16 cellular contexts compared by ENCODE assay signal in genomic region chr6:141403827-141404226, GRCh38.
DNase-seq lines count a peak whose midpoint lies in the region; ATAC-seq and TF ChIP-seq lines count a peak whose summit lies in the region.
"Had no signal": no experiment of that assay in that cellular context is flagged by ENCODE, and none has a peak within 500 bp of the region (broad histone marks: within the 10 kb centered on the region; RNA-seq: fewer than 3 reads in every experiment).

No MANE protein-coding gene starts in this region.

- dilution Hi-C loops in mammary epithelial cell (cut with HindIII; ENCODE audit: low sequenced_read_pairs) = no loop called here

- in situ Hi-C loops in GM23248 (cut with MboI) (no loop called here), mammary epithelial cell (cut with MboI; ENCODE audit: low sequenced_read_pairs in 2 of 2) (no loop called here)

- H3K27ac Mint-ChIP-seq in natural killer cell treated with Interleukin-12 subunit alpha and Interleukin-12 subunit beta and Interleukin-15 and Interleukin-18, amount 100 ng/mL, for 72 hours = no peak overlapping the region
- H3K27ac Mint-ChIP-seq in CD4-positive, alpha-beta memory T cell = no peak overlapping the region
- H3K27ac Mint-ChIP-seq: activated CD4-positive, alpha-beta T cell treated with anti-CD3 and anti-CD28 coated beads for 36 hours; activated T-cell treated with anti-CD3 and anti-CD28 coated beads, Interleukin-2, amount 50 U/mL, for 24 hours; CD8-positive, alpha-beta T cell; T-helper 2 cell treated with Interferon-gamma antibody and Interleukin-4, amounts not matched to agents 5 μg/mL and 100 μg/mL, for 36 hours had no signal

- no peak overlapping the region for H3K27ac ChIP-seq in GM23248
- no peak overlapping the region for H3K27ac ChIP-seq in mammary epithelial cell (ENCODE audit: insufficient read depth, low read depth, low read length)
- H3K27ac ChIP-seq in right cardiac atrium (ENCODE audit: low read length) = peak overlapping the region; percentile 95
- peak overlapping the region; percentile 6 to 55 for H3K27ac ChIP-seq in testis
- H3K27ac ChIP-seq in CD4-positive, alpha-beta memory T cell (ENCODE audit: low read depth, low read length) = no peak overlapping the region

- H3K4me3 ChIP-seq in GM23248 (no peak overlapping the region), mammary epithelial cell (replicated peaks in 1 of 3; ENCODE audit: insufficient read depth in 1 of 3, low read depth in 2 of 3, low read length in 3 of 3) (no peak overlapping the region), right cardiac atrium (ENCODE audit: low read length) (peak overlapping the region; percentile 52), testis (no peak overlapping the region)
- H3K4me3 ChIP-seq in CD4-positive, alpha-beta memory T cell (ENCODE audit: low read length in 2 of 2) = no peak overlapping the region

- H2AFZ ChIP-seq in GM23248 (peak overlapping the region; percentile 81; the same call in 1 of the 2 replicates), mammary epithelial cell (ENCODE audit: low read depth, low read length) (peak overlapping the region; percentile 31)

- POLR2A ChIA-PET in CD4-positive, alpha-beta memory T cell (lab: Charles Lee; ENCODE audit: partially characterized antibody) = no interaction called here

- no peaks in the 10 kb centered on the region for H3K79me2 ChIP-seq in GM23248 (ENCODE audit: insufficient read depth)
- H3K79me2 ChIP-seq in mammary epithelial cell (ENCODE audit: insufficient read depth, low read length) = no peaks in the 10 kb centered on the region

- no TSS peak for BruUV-seq in mammary epithelial cell (replicated peaks; lab: Mats Ljungman, UMichigan)

- DNase-seq in GM23248 (peak; percentile 44), mammary epithelial cell (peak; percentile 7), right cardiac atrium (no peak), testis (peak; percentile 32), foreskin melanocyte (no peak)
- DNase-seq in natural killer cell treated with Interleukin-12 subunit alpha and Interleukin-12 subunit beta and Interleukin-15 and Interleukin-18, amount 100 ng/mL, for 72 hours (ENCODE audit: low spot score) = no peak
- DNase-seq in CD4-positive, alpha-beta memory T cell = no peak
- DNase-seq: activated CD4-positive, alpha-beta T cell treated with anti-CD3 and anti-CD28 coated beads for 36 hours; activated T-cell treated with anti-CD3 and anti-CD28 coated beads, Interleukin-2, amount 50 U/mL, for 24 hours; amniotic stem cell; CD8-positive, alpha-beta T cell; NCI-H2029; NCI-H526 treated with DMSO at 0.1 percent for 48 hours; RPMI8226 had no signal

- no peaks in the 10 kb centered on the region for H4K20me1 ChIP-seq in GM23248 (ENCODE audit: insufficient read depth)
- no peaks in the 10 kb centered on the region for H4K20me1 ChIP-seq in mammary epithelial cell (ENCODE audit: insufficient read depth, low read length)

- intact Hi-C loops in mammary epithelial cell (cut with micrococcal nuclease) (no loop called here), right cardiac atrium (cut with DNase I) (no loop called here), testis (cut with DNase I; ENCODE audit: low total_unique reads) (no loop called here)
- intact Hi-C loops in CD4-positive, alpha-beta memory T cell (cut with micrococcal nuclease) = no loop called here

- H3K36me3 ChIP-seq in GM23248 (ENCODE audit: low read depth) = no peaks in the 10 kb centered on the region
- no peaks in the 10 kb centered on the region for H3K36me3 ChIP-seq in mammary epithelial cell (ENCODE audit: insufficient read depth, low read length)
- H3K36me3 ChIP-seq in testis (ENCODE audit: low read depth, missing control alignments) = no peaks in the 10 kb centered on the region
- no peaks in the 10 kb centered on the region for H3K36me3 ChIP-seq in CD4-positive, alpha-beta memory T cell (ENCODE audit: insufficient read depth, low read length)

- H3K4me1 ChIP-seq in GM23248 (ENCODE audit: insufficient read depth) (peaks cover 20% of the 10 kb centered on the region; the same call in 1 of the 2 replicates), mammary epithelial cell (ENCODE audit: insufficient read depth, low read length) (no peaks in the 10 kb centered on the region), right cardiac atrium (ENCODE audit: control insufficient read depth, insufficient read depth, low read length) (peaks cover 9% of the 10 kb centered on the region), testis (no peaks in the 10 kb centered on the region)
- H3K4me1 ChIP-seq in CD4-positive, alpha-beta memory T cell (ENCODE audit: insufficient read depth, low read length) = peaks cover 4% of the 10 kb centered on the region

- WGBS in GM23248 (ENCODE audit: low coverage in 1 of 2, low lambda C conversion rate in 2 of 2, missing lambda C conversion rate in 2 of 2), 2 experiments = 10 to 16% methylated on average over 2 of the region's 2 CpGs
- 73% methylated on average over 2 of the region's 2 CpGs for WGBS in mammary epithelial cell (ENCODE audit: low coverage, missing lambda C conversion rate)
- WGBS in right cardiac atrium = 27% methylated on average over 2 of the region's 2 CpGs
- WGBS in testis, 2 donors = 32 to 40% methylated on average over 2 of the region's 2 CpGs

- H3K9ac ChIP-seq in GM23248 = no peak overlapping the region
- no peak overlapping the region for H3K9ac ChIP-seq in mammary epithelial cell (ENCODE audit: insufficient read depth, low read length)

- TF ChIP-seq POLR2A in testis (IDR thresholded peaks at IDR 0.05) = no peak

- no peak overlapping the region for H3K4me2 ChIP-seq in GM23248 (ENCODE audit: unreplicated experiment)
- H3K4me2 ChIP-seq in mammary epithelial cell (ENCODE audit: insufficient read depth, low read depth, low read length) = no peak overlapping the region

- peaks cover 2% of the 10 kb centered on the region for H3K36me3 Mint-ChIP-seq in natural killer cell treated with Interleukin-12 subunit alpha and Interleukin-12 subunit beta and Interleukin-15 and Interleukin-18, amount 100 ng/mL, for 72 hours
- H3K36me3 Mint-ChIP-seq in CD4-positive, alpha-beta memory T cell = peaks cover 5 to 9% of the 10 kb centered on the region in 2 donors

- peak; percentile 82 to 88 for ATAC-seq in right cardiac atrium
- ATAC-seq in natural killer cell treated with Interleukin-12 subunit alpha and Interleukin-12 subunit beta and Interleukin-15 and Interleukin-18, amount 100 ng/mL, for 72 hours = no peak
- ATAC-seq in HG03378 (IDR thresholded peaks at IDR 0.05; ENCODE audit: unreplicated experiment) = no peak
- ATAC-seq: activated CD4-positive, alpha-beta T cell treated with anti-CD3 and anti-CD28 coated beads for 36 hours; CD8-positive, alpha-beta T cell had no signal

- H3K27me3 Mint-ChIP-seq in natural killer cell treated with Interleukin-12 subunit alpha and Interleukin-12 subunit beta and Interleukin-15 and Interleukin-18, amount 100 ng/mL, for 72 hours = no peaks in the 10 kb centered on the region
- no peaks in the 10 kb centered on the region for H3K27me3 Mint-ChIP-seq in CD4-positive, alpha-beta memory T cell
- H3K27me3 Mint-ChIP-seq: activated CD4-positive, alpha-beta T cell treated with anti-CD3 and anti-CD28 coated beads for 36 hours; activated T-cell treated with anti-CD3 and anti-CD28 coated beads, Interleukin-2, amount 50 U/mL, for 24 hours had no signal

- no peak overlapping the region for H3K4me3 Mint-ChIP-seq in natural killer cell treated with Interleukin-12 subunit alpha and Interleukin-12 subunit beta and Interleukin-15 and Interleukin-18, amount 100 ng/mL, for 72 hours
- no peak overlapping the region for H3K4me3 Mint-ChIP-seq in CD4-positive, alpha-beta memory T cell
- H3K4me3 Mint-ChIP-seq: activated CD4-positive, alpha-beta T cell treated with anti-CD3 and anti-CD28 coated beads for 36 hours; activated T-cell treated with anti-CD3 and anti-CD28 coated beads, Interleukin-2, amount 50 U/mL, for 24 hours; CD8-positive, alpha-beta T cell; T-helper 2 cell treated with Interferon-gamma antibody and Interleukin-4, amounts not matched to agents 5 μg/mL and 100 μg/mL, for 36 hours had no signal

- peaks cover under 1% of the 10 kb centered on the region for H3K9me3 Mint-ChIP-seq in natural killer cell treated with Interleukin-12 subunit alpha and Interleukin-12 subunit beta and Interleukin-15 and Interleukin-18, amount 100 ng/mL, for 72 hours
- peaks cover 0 to 20% (median 12%) of the 10 kb centered on the region in 8 donors for H3K9me3 Mint-ChIP-seq in CD4-positive, alpha-beta memory T cell

- H3K9me3 ChIP-seq in GM23248 (ENCODE audit: low read depth) (no peaks in the 10 kb centered on the region), mammary epithelial cell (replicated peaks; ENCODE audit: insufficient read depth, low read length) (peaks cover 2% of the 10 kb centered on the region), right cardiac atrium (ENCODE audit: control insufficient read depth, low read length) (no peaks in the 10 kb centered on the region), testis (no peaks in the 10 kb centered on the region)
- peaks cover 0 to 6% of the 10 kb centered on the region in 2 donors for H3K9me3 ChIP-seq in CD4-positive, alpha-beta memory T cell (ENCODE audit: control insufficient read depth in 1 of 2, low read length in 2 of 2)

- no peak for TF ChIP-seq CTCF in mammary epithelial cell (conservative IDR thresholded peaks at IDR 0.05 in 1 of 2, IDR thresholded peaks at IDR 0.05 in 1 of 2; ENCODE audit: extremely low read depth in 1 of 2, insufficient read depth in 1 of 2, low read depth in 1 of 2, low read length in 2 of 2)
- TF ChIP-seq CTCF in testis (IDR thresholded peaks at IDR 0.05) = no peak

- CTCF ChIA-PET in mammary epithelial cell (lab: Charles Lee; ENCODE audit: low non-redundant PET) = no interaction called here
- CTCF ChIA-PET in CD4-positive, alpha-beta memory T cell (lab: Charles Lee; ENCODE audit: partially characterized antibody) = no interaction called here

- H3K27me3 ChIP-seq in GM23248 (replicated peaks; ENCODE audit: insufficient read depth) (no peaks in the 10 kb centered on the region), mammary epithelial cell (ENCODE audit: insufficient read depth, low read length) (no peaks in the 10 kb centered on the region), right cardiac atrium (ENCODE audit: control insufficient read depth, insufficient read depth) (no peaks in the 10 kb centered on the region), testis (no peaks in the 10 kb centered on the region)
- no peaks in the 10 kb centered on the region for H3K27me3 ChIP-seq in CD4-positive, alpha-beta memory T cell (ENCODE audit: insufficient read depth, low read length)

- no peaks in the 10 kb centered on the region for H3K9me2 ChIP-seq in GM23248 (ENCODE audit: insufficient read depth)

- peaks cover 3% of the 10 kb centered on the region; the same call in 1 of the 2 replicates for H3F3A ChIP-seq in GM23248 (ENCODE audit: insufficient read depth)

- peaks cover 5 to 6% of the 10 kb centered on the region in 2 donors for H3K4me1 Mint-ChIP-seq in natural killer cell treated with Interleukin-12 subunit alpha and Interleukin-12 subunit beta and Interleukin-15 and Interleukin-18, amount 100 ng/mL, for 72 hours (ENCODE audit: low read depth in 2 of 2)
- H3K4me1 Mint-ChIP-seq in CD4-positive, alpha-beta memory T cell = peaks cover 7 to 19% (median 12%) of the 10 kb centered on the region in 4 donors

Comparison
In these comparisons a context has a peak if more than half of its experiments do, and no peak if none do; other contexts are left out.
1. DNase-seq: peak in GM23248 (single experiment), mammary epithelial cell (single experiment) and testis (single experiment); none in right cardiac atrium (0 of 3), natural killer cell treated with Interleukin-12 subunit alpha and Interleukin-12 subunit beta and Interleukin-15 and Interleukin-18, amount 100 ng/mL, for 72 hours (single experiment), foreskin melanocyte (single experiment) and CD4-positive, alpha-beta memory T cell (0 of 5).
2. H3K27ac ChIP-seq: peak in right cardiac atrium (single experiment) and testis (2 of 2); none in GM23248 (single experiment), mammary epithelial cell (single experiment) and CD4-positive, alpha-beta memory T cell (single experiment).
3. ATAC-seq: peak in right cardiac atrium (2 of 2); none in natural killer cell treated with Interleukin-12 subunit alpha and Interleukin-12 subunit beta and Interleukin-15 and Interleukin-18, amount 100 ng/mL, for 72 hours (0 of 2) and HG03378 (single experiment).